9 cellular contexts compared by ENCODE assay signal in genomic region chr1:112636597-112637256, GRCh38. TPM values are rescaled to one million over a fixed set of nuclear protein-coding genes. Genes with fewer than 3 reads are reported as not detected.
A peak's percentile ranks its signal among the peaks of the same experiment; 100 is the strongest.
DNase-seq lines count a peak whose midpoint lies in the region; ATAC-seq and TF ChIP-seq lines count a peak whose summit lies in the region.
"Had no signal": no experiment of that assay in that cellular context is flagged by ENCODE, and none has a peak within 500 bp of the region (broad histone marks: within the 10 kb centered on the region; RNA-seq: fewer than 3 reads in every experiment).

No MANE protein-coding gene starts in this region.

- H3K27ac Mint-ChIP-seq in naive thymus-derived CD8-positive, alpha-beta T cell = peak overlapping the region in 9 of 10 donors; percentile 7 to 88 (median 81)

- POLR2A ChIA-PET in naive thymus-derived CD8-positive, alpha-beta T cell (lab: Charles Lee) = interaction anchor here (1.1 kb wide), 1 partner anchor 13 kb away, joined by 4 read pairs; no protein-coding TSS in a partner anchor

- no peak for TF ChIP-seq CTCF in foreskin fibroblast (IDR thresholded peaks at IDR 0.05; ENCODE audit: low read depth, low read length)

- peak overlapping the region in 3 of 10 donors; percentile 5 to 12 (median 10) for H3K4me3 Mint-ChIP-seq in naive thymus-derived CD8-positive, alpha-beta T cell

- no peaks in the 10 kb centered on the region for H3K27me3 Mint-ChIP-seq in naive thymus-derived CD8-positive, alpha-beta T cell

- DNase-seq in EL = peak; percentile 8
- peak; percentile 5 for DNase-seq in amniotic epithelial cell (ENCODE audit: low read depth)
- DNase-seq in naive thymus-derived CD8-positive, alpha-beta T cell = no peak
- DNase-seq in RPMI8226 = no peak
- no peak for DNase-seq in NCI-H2107 treated with DMSO at 0.1 percent for 48 hours (lab: John Stamatoyannopoulos, UW; ENCODE audit: unreplicated experiment)
- no peak for DNase-seq in foreskin fibroblast
- DNase-seq: NCI-H1048 had no signal

- no peaks in the 10 kb centered on the region for H3K9me3 Mint-ChIP-seq in naive thymus-derived CD8-positive, alpha-beta T cell

- peaks cover 24 to 68% (median 54%) of the 10 kb centered on the region in 4 donors for H3K4me1 Mint-ChIP-seq in naive thymus-derived CD8-positive, alpha-beta T cell

- H3K36me3 Mint-ChIP-seq in naive thymus-derived CD8-positive, alpha-beta T cell = peaks cover 0 to 29% (median 10%) of the 10 kb centered on the region in 3 donors

- peak; percentile 30 for ATAC-seq in HG02938 (IDR thresholded peaks at IDR 0.05; ENCODE audit: unreplicated experiment)
- ATAC-seq in naive thymus-derived CD8-positive, alpha-beta T cell = no peak
- ATAC-seq in HG02588 (IDR thresholded peaks at IDR 0.05; ENCODE audit: unreplicated experiment) = no peak

- H3K4me3 ChIP-seq in foreskin fibroblast (ENCODE audit: low read depth in 1 of 2, low read length in 2 of 2) = no peak overlapping the region

RNA-seq across cellular contexts. Expression of gene CAPZA1, which starts 17.1 kb away (rescaled TPM):
- total RNA-seq in naive thymus-derived CD8-positive, alpha-beta T cell = 100 to 1,000 TPM; 126 to 135 TPM
- polyA plus RNA-seq in naive thymus-derived CD8-positive, alpha-beta T cell = 100 to 1,000 TPM; 100 to 169 (median 116) TPM

RNA-seq across cellular contexts. Expression of gene ST7L, which starts 17.8 kb away (rescaled TPM):
- total RNA-seq in naive thymus-derived CD8-positive, alpha-beta T cell = 10 to 100 TPM; 22.6 to 23.7 TPM
- 10 to 100 TPM; 12.6 to 15.7 (median 15.4) TPM for polyA plus RNA-seq in naive thymus-derived CD8-positive, alpha-beta T cell

RNA-seq across cellular contexts. Expression of gene MOV10, which starts 37.7 kb away (rescaled TPM):
- total RNA-seq in naive thymus-derived CD8-positive, alpha-beta T cell = 10 to 100 TPM; 84.2 to 89.9 TPM
- 10 to 100 TPM; 24.7 to 40.4 (median 29.5) TPM for polyA plus RNA-seq in naive thymus-derived CD8-positive, alpha-beta T cell

Comparison
In these comparisons a context has a peak if more than half of its experiments do, and no peak if none do; other contexts are left out.
1. DNase-seq: peak in EL (single experiment) and amniotic epithelial cell (single experiment); none in naive thymus-derived CD8-positive, alpha-beta T cell (0 of 10), RPMI8226 (single experiment), NCI-H2107 treated with DMSO at 0.1 percent for 48 hours (single experiment) and foreskin fibroblast (0 of 2).